ENCODE assay signal across 8 cellular contexts in the genomic region with DNA sequence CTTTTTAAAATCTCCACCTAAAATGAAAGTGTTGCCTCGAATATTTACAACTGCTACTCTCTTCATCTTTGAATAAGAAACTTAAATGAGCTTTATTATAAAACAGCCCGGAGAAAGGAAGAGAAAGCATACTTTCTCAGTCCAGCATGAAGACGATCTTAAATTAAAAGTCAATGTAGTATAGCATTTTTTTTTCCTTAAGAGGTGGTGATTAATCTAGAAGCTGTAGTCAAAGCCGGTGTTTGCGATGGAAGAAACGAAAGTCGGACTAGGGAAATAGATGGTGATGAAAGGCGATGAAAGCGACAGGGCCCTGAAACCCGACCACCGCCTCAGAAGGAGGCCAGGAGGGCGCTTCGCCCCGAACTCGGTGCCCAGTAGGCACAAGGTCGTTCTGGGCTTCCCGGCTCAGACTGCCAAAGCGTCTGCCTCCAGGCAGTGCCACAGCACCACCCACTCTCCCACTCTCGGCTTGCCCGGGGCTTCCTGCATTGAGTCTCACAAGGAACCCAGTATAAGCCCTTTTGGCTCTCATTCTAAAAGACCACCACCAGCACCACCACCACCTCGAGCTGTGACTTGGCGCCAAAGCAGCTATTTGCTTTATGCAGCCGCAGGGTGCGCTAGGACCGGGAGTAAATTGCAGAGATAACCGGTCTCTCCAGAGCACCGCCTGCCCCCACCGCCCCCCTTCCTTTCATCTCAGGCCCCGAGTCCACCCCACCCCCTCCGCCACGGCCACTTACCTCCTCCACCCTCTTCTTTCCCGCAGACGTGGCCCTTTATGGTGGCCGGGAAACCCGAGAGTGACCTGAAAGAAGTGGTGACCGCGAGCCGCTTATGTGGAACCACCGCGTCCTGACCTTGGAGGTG. TPM values are rescaled to one million over a fixed set of nuclear protein-coding genes. Genes with fewer than 3 reads are reported as not detected.
DNase-seq lines count a peak whose midpoint lies in the region; ATAC-seq and TF ChIP-seq lines count a peak whose summit lies in the region.

No MANE protein-coding gene starts in this region.

- H3K36me3 ChIP-seq in HCT116 (ENCODE audit: control insufficient read depth in 1 of 2, insufficient read depth in 2 of 2, low read length in 2 of 2) (no peaks in the 10 kb centered on the region), neuronal stem cell (replicated peaks in 1 of 2; ENCODE audit: control insufficient read depth in 2 of 2, insufficient read depth in 2 of 2, low read length in 2 of 2) (no peaks in the 10 kb centered on the region)

- H3K79me1 ChIP-seq in neuronal stem cell (ENCODE audit: low read depth, low read length): no peaks in the 10 kb centered on the region

- H3K27me3 Mint-ChIP-seq in activated CD4-positive, alpha-beta memory T cell treated with anti-CD3 and anti-CD28 coated beads, Interleukin-2, amount 10 ng/mL, durations not matched to agents 7 days and 5 days: peaks cover 88% of the 10 kb centered on the region

- H2BK120ac ChIP-seq in neuronal stem cell (ENCODE audit: low read depth, low read length): no peak overlapping the region

- no peak overlapping the region for H3K27ac Mint-ChIP-seq in activated CD4-positive, alpha-beta memory T cell treated with anti-CD3 and anti-CD28 coated beads, Interleukin-2, amount 10 ng/mL, durations not matched to agents 7 days and 5 days

- H3K79me2 ChIP-seq in HCT116 (ENCODE audit: insufficient read depth, low read length): no peaks in the 10 kb centered on the region

- H3K27ac ChIP-seq in HCT116 (ENCODE audit: low read depth, low read length): peak overlapping the region; percentile 38; the same call in 1 of the 2 replicates
- H3K27ac ChIP-seq in neuronal stem cell (replicated peaks; ENCODE audit: low read length): no peak overlapping the region

- no peak overlapping the region for H4K8ac ChIP-seq in neuronal stem cell (ENCODE audit: low read depth, low read length)

- H3K27me3 ChIP-seq in HCT116 (ENCODE audit: insufficient read depth, low read length) (peaks cover 21% of the 10 kb centered on the region; the same call in 1 of the 2 replicates), neuronal stem cell (ENCODE audit: control insufficient read depth in 3 of 3, insufficient read depth in 3 of 3, low read depth in 1 of 3, low read length in 3 of 3) (peaks cover 32 to 95% (median 77%) of the 10 kb centered on the region in 3 experiments)

- H3K4me1 ChIP-seq in HCT116 (ENCODE audit: control insufficient read depth in 1 of 2, insufficient read depth in 2 of 2, low read length in 2 of 2) (peaks cover 4 to 29% of the 10 kb centered on the region in 2 experiments; a peak in 3 of 4 replicates), neuronal stem cell (ENCODE audit: control insufficient read depth in 2 of 2, insufficient read depth in 1 of 2, low read depth in 1 of 2, low read length in 2 of 2) (peaks cover 7 to 10% of the 10 kb centered on the region in 2 donors)

- no peak overlapping the region for H2BK5ac ChIP-seq in neuronal stem cell (ENCODE audit: low read length)

- H3K36me3 Mint-ChIP-seq in activated CD4-positive, alpha-beta memory T cell treated with anti-CD3 and anti-CD28 coated beads, Interleukin-2, amount 10 ng/mL, durations not matched to agents 7 days and 5 days (ENCODE audit: low read depth): no peaks in the 10 kb centered on the region

- POLR2A ChIA-PET in AG04449 (lab: Yijun Ruan, JAX) (interaction anchor here (1.1 kb wide), 1 partner anchor 389 kb away, joined by 3 read pairs; no protein-coding TSS in a partner anchor), HCT116 (lab: Charles Lee) (interaction anchor here (1.6 kb wide), 1 partner anchor 10 kb away, joined by 4 read pairs; no protein-coding TSS in a partner anchor)
- POLR2A ChIA-PET in activated CD4-positive, alpha-beta memory T cell treated with anti-CD3 and anti-CD28 coated beads, Interleukin-2, amount 10 ng/mL, durations not matched to agents 7 days and 5 days (lab: Charles Lee): interaction anchor here (0.7 kb wide), 1 partner anchor 322 kb away, joined by 3 read pairs; no protein-coding TSS in a partner anchor

- H2AFZ ChIP-seq in HCT116 (ENCODE audit: low read depth, low read length, poor library complexity, severe bottlenecking) (peak overlapping the region; percentile 99), neuronal stem cell (ENCODE audit: low read length) (peak overlapping the region; percentile 56)

- TF ChIP-seq CTCF in AG04449 (IDR thresholded peaks at IDR 0.05; ENCODE audit: insufficient read depth, low read length, missing control alignments) (no peak), HCT116 (IDR thresholded peaks at IDR 0.05 in 2 of 3, conservative IDR thresholded peaks at IDR 0.05 in 1 of 3; ENCODE audit: borderline replicate concordance in 1 of 3, insufficient read depth in 1 of 3, low read depth in 2 of 3, low read length in 2 of 3) (no peak), fibroblast of the aortic adventitia (IDR thresholded peaks at IDR 0.05; ENCODE audit: insufficient read depth, low read length) (no peak), lower leg skin (IDR thresholded peaks at IDR 0.05) (no peak)

- H2BK15ac ChIP-seq in neuronal stem cell (ENCODE audit: low read length): no peak overlapping the region

- H3K4me3 ChIP-seq in AG04449 (ENCODE audit: low read depth, low read length): peak overlapping the region; percentile 71
- H3K4me3 ChIP-seq in HCT116 (replicated peaks in 1 of 2; ENCODE audit: low read depth in 1 of 2, low read length in 2 of 2): peak overlapping the region; percentile 53 to 64
- H3K4me3 ChIP-seq in fibroblast of the aortic adventitia (ENCODE audit: low read depth, low read length): peak overlapping the region; percentile 74
- H3K4me3 ChIP-seq in neuronal stem cell (ENCODE audit: low read length in 2 of 2): no peak overlapping the region
- H3K4me3 ChIP-seq in lower leg skin (ENCODE audit: low read depth, poor library complexity, severe bottlenecking): no peak overlapping the region

- no peak overlapping the region for H3K23ac ChIP-seq in neuronal stem cell (ENCODE audit: low read depth, low read length, poor library complexity)

- peaks cover 28% of the 10 kb centered on the region for H3K4me1 Mint-ChIP-seq in activated CD4-positive, alpha-beta memory T cell treated with anti-CD3 and anti-CD28 coated beads, Interleukin-2, amount 10 ng/mL, durations not matched to agents 7 days and 5 days

- no peak overlapping the region for H2BK12ac ChIP-seq in neuronal stem cell (ENCODE audit: low read length)

- H4K91ac ChIP-seq in neuronal stem cell (ENCODE audit: low read depth, low read length, poor library complexity): no peak overlapping the region

- H3K4me2 ChIP-seq in HCT116 (ENCODE audit: low read length) (peak overlapping the region; percentile 96), neuronal stem cell (ENCODE audit: insufficient read depth, low read length, poor library complexity, severe bottlenecking) (peak overlapping the region; percentile 41)

- intact Hi-C loops in HCT116 (cut with micrococcal nuclease): no loop called here
- intact Hi-C loops in lower leg skin (cut with DNase I; ENCODE audit: low total_unique reads): loop anchor here (1.0 kb wide), 1 partner anchor 40 kb away; no protein-coding TSS in a partner anchor

- no peaks in the 10 kb centered on the region for H4K20me1 ChIP-seq in HCT116 (ENCODE audit: insufficient read depth)

- H3K9ac ChIP-seq in HCT116 (ENCODE audit: low read length) (peak overlapping the region; percentile 52), neuronal stem cell (ENCODE audit: low read depth, low read length, poor library complexity) (no peak overlapping the region)

- no peak for TF ChIP-seq RAD21 in HCT116 (IDR thresholded peaks at IDR 0.05; ENCODE audit: low read depth)

- no peak overlapping the region for H3K4ac ChIP-seq in neuronal stem cell (ENCODE audit: low read length)

- CTCF ChIA-PET in AG04449 (lab: Yijun Ruan, JAX) (interaction anchor here (0.8 to 6.3 kb wide), 6 partner anchors 24 to 705 kb away, joined by 3 to 39 read pairs (median 5); no protein-coding TSS in a partner anchor), HCT116 (lab: Charles Lee) (interaction anchor here (0.8 to 2.2 kb wide), 3 partner anchors 11 to 53 kb away, joined by 3 to 9 read pairs (median 7); no protein-coding TSS in a partner anchor)
- CTCF ChIA-PET in activated CD4-positive, alpha-beta memory T cell treated with anti-CD3 and anti-CD28 coated beads, Interleukin-2, amount 10 ng/mL, durations not matched to agents 7 days and 5 days (lab: Charles Lee): interaction anchor here (0.7 to 1.6 kb wide), 3 partner anchors 15 to 172 kb away, joined by 3 to 4 read pairs (median 3); no protein-coding TSS in a partner anchor

- H3K14ac ChIP-seq in neuronal stem cell (ENCODE audit: low read length): no peak overlapping the region

- BruUV-seq in HCT116 (replicated peaks; lab: Mats Ljungman, UMichigan): no TSS peak

- no peaks in the 10 kb centered on the region for H3K9me3 Mint-ChIP-seq in activated CD4-positive, alpha-beta memory T cell treated with anti-CD3 and anti-CD28 coated beads, Interleukin-2, amount 10 ng/mL, durations not matched to agents 7 days and 5 days

- H3K9me3 ChIP-seq in HCT116 (ENCODE audit: control insufficient read depth in 1 of 2, insufficient read depth in 1 of 2, low read depth in 1 of 2, low read length in 2 of 2) (no peaks in the 10 kb centered on the region), neuronal stem cell (replicated peaks in 1 of 2; ENCODE audit: control insufficient read depth in 2 of 2, insufficient read depth in 1 of 2, low read depth in 1 of 2, low read length in 2 of 2) (no peaks in the 10 kb centered on the region)

- H3K18ac ChIP-seq in neuronal stem cell (ENCODE audit: low read length): peak overlapping the region; percentile 50

- peak; percentile 71 for ATAC-seq in HCT116

- WGBS in neuronal stem cell (ENCODE audit: extremely low coverage in 2 of 2, insufficient read length in 2 of 2, insufficient replicate concordance in 1 of 2), 2 donors: no CpG with 5 or more reads among the region's 40 CpGs
- 4 to 6% methylated on average over 37 to 40 of the region's 40 CpGs for WGBS in lower leg skin, 2 donors

- no peak overlapping the region for H2AK5ac ChIP-seq in neuronal stem cell (ENCODE audit: low read depth, low read length)

- no peak for TF ChIP-seq POLR2A in HCT116 (IDR thresholded peaks at IDR 0.05; ENCODE audit: borderline replicate concordance, extremely low read depth, insufficient read depth, insufficient read length)
- TF ChIP-seq POLR2A in lower leg skin (IDR thresholded peaks at IDR 0.05): no peak

- no peaks in the 10 kb centered on the region for H3K9me2 ChIP-seq in HCT116 (ENCODE audit: insufficient read depth)

- peak overlapping the region; percentile 57 for H3K4me3 Mint-ChIP-seq in activated CD4-positive, alpha-beta memory T cell treated with anti-CD3 and anti-CD28 coated beads, Interleukin-2, amount 10 ng/mL, durations not matched to agents 7 days and 5 days

- DNase-seq in AG04449 (ENCODE audit: low read depth, low spot score) (no peak), HCT116 (ENCODE audit: low read depth, low spot score) (no peak), fibroblast of the aortic adventitia (ENCODE audit: low read depth) (peak; percentile 49), neuronal stem cell (ENCODE audit: low spot score) (peak; percentile 42), lower leg skin (ENCODE audit: low spot score in 2 of 2) (no peak), hippocampal formation (lab: John Stamatoyannopoulos, UW) (no peak)
- DNase-seq in activated CD4-positive, alpha-beta memory T cell treated with anti-CD3 and anti-CD28 coated beads, Interleukin-2, amount 10 ng/mL, durations not matched to agents 7 days and 5 days: no peak
- no peak for DNase-seq in stimulated activated CD4-positive, alpha-beta T cell treated with anti-CD3 and anti-CD28 coated beads, Interleukin-4, amount 100 ng/mL, for 1 hour

- RAD21 ChIA-PET in HCT116 (lab: Charles Lee; ENCODE audit: low non-redundant PET in 1 of 2, low total read pairs in 2 of 2, uncharacterized antibody in 2 of 2, unreplicated experiment in 2 of 2): interaction anchor here in 1 of 2 experiments (1.2 kb wide), 1 partner anchor 33 kb away, joined by 3 read pairs; no protein-coding TSS in a partner anchor

RNA-seq across cellular contexts. Expression of a gene that starts 2.3 kb away (rescaled TPM):
- 0.20 TPM for total RNA-seq in HCT116 (2021; ENCODE audit: unreplicated experiment)
- polyA plus RNA-seq in HCT116 (2012): 0.01 and 0.04 TPM in 2 replicates
- not detected for total RNA-seq in activated CD4-positive, alpha-beta memory T cell treated with anti-CD3 and anti-CD28 coated beads, Interleukin-2, amount 10 ng/mL, durations not matched to agents 7 days and 5 days
- total RNA-seq in fibroblast of the aortic adventitia (ENCODE audit: low replicate concordance): 2.9 and 5.0 TPM in 2 replicates
- polyA plus RNA-seq in neuronal stem cell (2013, experiment 1 of 2): 0.14 TPM
- 0.22 TPM for polyA plus RNA-seq in neuronal stem cell (2013, experiment 2 of 2)
- under 1 TPM in 2 of 4 donors, not detected in 2; 0.07 to 0.23 TPM for total RNA-seq in lower leg skin

Comparison
In these comparisons a context has a peak if more than half of its experiments do, and no peak if none do; other contexts are left out.
1. DNase-seq: peak in fibroblast of the aortic adventitia (single experiment) and neuronal stem cell (single experiment); none in AG04449 (single experiment), HCT116 (single experiment), activated CD4-positive, alpha-beta memory T cell treated with anti-CD3 and anti-CD28 coated beads, Interleukin-2, amount 10 ng/mL, durations not matched to agents 7 days and 5 days (single experiment), lower leg skin (0 of 2), hippocampal formation (0 of 2) and stimulated activated CD4-positive, alpha-beta T cell treated with anti-CD3 and anti-CD28 coated beads, Interleukin-4, amount 100 ng/mL, for 1 hour (single experiment).
2. H3K4me3 ChIP-seq: peak in AG04449 (single experiment), HCT116 (2 of 2) and fibroblast of the aortic adventitia (single experiment); none in neuronal stem cell (0 of 2) and lower leg skin (single experiment).